In genomic region chr16:30892670-30893069, GRCh38 we compare ENCODE assay signal across 1 cellular context.
TF ChIP-seq lines count a peak whose summit lies in the region.

No MANE protein-coding gene starts in this region.

TF ChIP-seq in neural cell, 6 proteins besides CTCF, POLR2A, EP300 and RAD21 (continued from another document):
- TF ChIP-seq, protein P1, sequence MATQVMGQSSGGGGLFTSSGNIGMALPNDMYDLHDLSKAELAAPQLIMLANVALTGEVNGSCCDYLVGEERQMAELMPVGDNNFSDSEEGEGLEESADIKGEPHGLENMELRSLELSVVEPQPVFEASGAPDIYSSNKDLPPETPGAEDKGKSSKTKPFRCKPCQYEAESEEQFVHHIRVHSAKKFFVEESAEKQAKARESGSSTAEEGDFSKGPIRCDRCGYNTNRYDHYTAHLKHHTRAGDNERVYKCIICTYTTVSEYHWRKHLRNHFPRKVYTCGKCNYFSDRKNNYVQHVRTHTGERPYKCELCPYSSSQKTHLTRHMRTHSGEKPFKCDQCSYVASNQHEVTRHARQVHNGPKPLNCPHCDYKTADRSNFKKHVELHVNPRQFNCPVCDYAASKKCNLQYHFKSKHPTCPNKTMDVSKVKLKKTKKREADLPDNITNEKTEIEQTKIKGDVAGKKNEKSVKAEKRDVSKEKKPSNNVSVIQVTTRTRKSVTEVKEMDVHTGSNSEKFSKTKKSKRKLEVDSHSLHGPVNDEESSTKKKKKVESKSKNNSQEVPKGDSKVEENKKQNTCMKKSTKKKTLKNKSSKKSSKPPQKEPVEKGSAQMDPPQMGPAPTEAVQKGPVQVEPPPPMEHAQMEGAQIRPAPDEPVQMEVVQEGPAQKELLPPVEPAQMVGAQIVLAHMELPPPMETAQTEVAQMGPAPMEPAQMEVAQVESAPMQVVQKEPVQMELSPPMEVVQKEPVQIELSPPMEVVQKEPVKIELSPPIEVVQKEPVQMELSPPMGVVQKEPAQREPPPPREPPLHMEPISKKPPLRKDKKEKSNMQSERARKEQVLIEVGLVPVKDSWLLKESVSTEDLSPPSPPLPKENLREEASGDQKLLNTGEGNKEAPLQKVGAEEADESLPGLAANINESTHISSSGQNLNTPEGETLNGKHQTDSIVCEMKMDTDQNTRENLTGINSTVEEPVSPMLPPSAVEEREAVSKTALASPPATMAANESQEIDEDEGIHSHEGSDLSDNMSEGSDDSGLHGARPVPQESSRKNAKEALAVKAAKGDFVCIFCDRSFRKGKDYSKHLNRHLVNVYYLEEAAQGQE (IDR thresholded peaks at IDR 0.05; ENCODE audit: borderline replicate concordance), result no peak
